19 cellular contexts compared by ENCODE assay signal in genomic region chr1:70256664-70257063, GRCh38.
"Had no signal": no experiment of that assay in that cellular context is flagged by ENCODE, and none has a peak within 500 bp of the region (broad histone marks: within the 10 kb centered on the region; RNA-seq: fewer than 3 reads in every experiment).

No MANE protein-coding gene starts in this region.

- H3K4me1 ChIP-seq: esophagus muscularis mucosa, gastroesophageal sphincter, thyroid gland had no signal

- DNase-seq: activated CD4-positive, alpha-beta T cell treated with anti-CD3 and anti-CD28 coated beads, Interleukin-2, amount 50 U/mL, for 1 hour; activated CD4-positive, CD25-positive, alpha-beta regulatory T cell treated with anti-CD3 and anti-CD28 coated beads, Interleukin-2, amount 50 U/mL, for 72 hours; activated CD8-positive, alpha-beta memory T cell treated with anti-CD3 and anti-CD28 coated beads for 24 hours; activated CD8-positive, alpha-beta memory T cell treated with anti-CD3 and anti-CD28 coated beads, Interleukin-2, amount 50 U/mL, for 48 hours; activated gamma-delta T cell treated with Interleukin-2 at 50 U/mL for 16 hours; activated naive CD8-positive, alpha-beta T cell treated with anti-CD3 and anti-CD28 coated beads for 36 hours; amniotic stem cell; effector CD8-positive, alpha-beta T cell; occipital lobe; posterior cingulate gyrus; retina; stimulated activated CD4-positive, alpha-beta T cell treated with anti-CD3 and anti-CD28 coated beads, Interleukin-12 subunit alpha, Interleukin-12 subunit beta, amount 100 ng/mL, for 4 hours; stimulated activated CD4-positive, alpha-beta T cell treated with anti-CD3 and anti-CD28 coated beads, Interleukin-1b, Interleukin-23, amount 100 ng/mL, for 48 hours; stimulated activated CD8-positive, alpha-beta memory T cell treated with anti-CD3 and anti-CD28 coated beads, Interleukin-4, amount 100 ng/mL, for 48 hours; stimulated activated naive CD4-positive, alpha-beta T cell; thyroid gland had no signal

- H3K9me3 ChIP-seq: esophagus muscularis mucosa, gastroesophageal sphincter, thyroid gland had no signal

- H3K4me3 ChIP-seq: esophagus muscularis mucosa, gastroesophageal sphincter, lung, thyroid gland had no signal

- ATAC-seq: gastroesophageal sphincter had no signal

- H3K27me3 ChIP-seq: esophagus muscularis mucosa, gastroesophageal sphincter, thyroid gland had no signal

- H3K27ac ChIP-seq: esophagus muscularis mucosa, gastroesophageal sphincter, thyroid gland had no signal
